ENCODE assay signal across 17 cellular contexts in genomic region chr9:120544441-120544840, GRCh38. TPM values are rescaled to one million over a fixed set of nuclear protein-coding genes. Genes with fewer than 3 reads are reported as not detected.
DNase-seq lines count a peak whose midpoint lies in the region; ATAC-seq and TF ChIP-seq lines count a peak whose summit lies in the region.
"Had no signal": no experiment of that assay in that cellular context is flagged by ENCODE, and none has a peak within 500 bp of the region (broad histone marks: within the 10 kb centered on the region; RNA-seq: fewer than 3 reads in every experiment).

No MANE protein-coding gene starts in this region.

- H3K36me3 Mint-ChIP-seq in brain, result peaks cover 73% of the 10 kb centered on the region

- no peak overlapping the region for H3K27ac ChIP-seq in gastroesophageal sphincter
- no peak overlapping the region for H3K27ac ChIP-seq in stomach
- H3K27ac ChIP-seq in SJCRH30, result no peak overlapping the region
- H3K27ac ChIP-seq: HL-60 had no signal

- WGBS in gastroesophageal sphincter (ENCODE audit: low coverage in 1 of 2), 2 donors, result no CpG with 5 or more reads among the region's 1 CpG
- WGBS in stomach, 5 donors, result 73 to 100% (median 95%) methylated on average over 1 of the region's 1 CpG

- peaks cover 10% of the 10 kb centered on the region for H3K4me1 Mint-ChIP-seq in brain
- H3K4me1 Mint-ChIP-seq: CD14-positive monocyte had no signal

- H3K27me3 ChIP-seq in gastroesophageal sphincter, result no peaks in the 10 kb centered on the region
- no peaks in the 10 kb centered on the region for H3K27me3 ChIP-seq in stomach
- no peaks in the 10 kb centered on the region for H3K27me3 ChIP-seq in SJCRH30

- TF ChIP-seq POLR2A in gastroesophageal sphincter (IDR thresholded peaks at IDR 0.05) (no peak), stomach (IDR thresholded peaks at IDR 0.05) (no peak)

- no peaks in the 10 kb centered on the region for H3K27me3 Mint-ChIP-seq in brain

- ATAC-seq in gastroesophageal sphincter (peak; percentile 50), sciatic nerve (peak; percentile 74), HG03520 (IDR thresholded peaks at IDR 0.05; ENCODE audit: unreplicated experiment) (no peak)
- ATAC-seq: CD8-positive, alpha-beta T cell had no signal

- no peaks in the 10 kb centered on the region for H3K9me3 Mint-ChIP-seq in brain
- H3K9me3 Mint-ChIP-seq: CD14-positive monocyte; CD8-positive, alpha-beta T cell; H9 had no signal

- peaks cover 0 to 99% of the 10 kb centered on the region in 2 donors for H3K36me3 ChIP-seq in gastroesophageal sphincter
- H3K36me3 ChIP-seq in stomach, result peaks cover 27 to 100% (median 94%) of the 10 kb centered on the region in 4 donors
- peaks cover 86% of the 10 kb centered on the region for H3K36me3 ChIP-seq in SJCRH30

- TF ChIP-seq CTCF in brain (conservative IDR thresholded peaks at IDR 0.05) (no peak), gastroesophageal sphincter (IDR thresholded peaks at IDR 0.05) (no peak), stomach (IDR thresholded peaks at IDR 0.05) (no peak)

- no peak overlapping the region for H3K4me3 Mint-ChIP-seq in brain
- H3K4me3 Mint-ChIP-seq: CD14-positive monocyte; CD8-positive, alpha-beta T cell; H9 had no signal

- H3K9me3 ChIP-seq in gastroesophageal sphincter (no peaks in the 10 kb centered on the region), stomach (no peaks in the 10 kb centered on the region), SJCRH30 (replicated peaks) (no peaks in the 10 kb centered on the region)

- H3K4me1 ChIP-seq in gastroesophageal sphincter, result no peaks in the 10 kb centered on the region
- H3K4me1 ChIP-seq in stomach, result no peaks in the 10 kb centered on the region
- H3K4me1 ChIP-seq in SJCRH30, result no peaks in the 10 kb centered on the region

- DNase-seq in AG20443 (ENCODE audit: low spot score) (peak; percentile 38), sciatic nerve (ENCODE audit: low spot score) (no peak), RKO (ENCODE audit: low spot score) (no peak), stomach (no peak), SJCRH30 (no peak)
- DNase-seq: CD8-positive, alpha-beta T cell; COR-L47; DMS153; DMS79 treated with DMSO at 0.1 percent for 48 hours; EL; GOT3; H9 had no signal

- TF ChIP-seq EP300 in gastroesophageal sphincter (IDR thresholded peaks at IDR 0.05), result no peak
- TF ChIP-seq EP300 in stomach (IDR thresholded peaks at IDR 0.05), result no peak

- H3K4me3 ChIP-seq in gastroesophageal sphincter (no peak overlapping the region), stomach (no peak overlapping the region), SJCRH30 (no peak overlapping the region)

- H3K27ac Mint-ChIP-seq in brain, result peak overlapping the region in 3 of 5 experiments; percentile 13 to 50 (median 14)
- H3K27ac Mint-ChIP-seq: CD8-positive, alpha-beta T cell; H9 had no signal

- intact Hi-C loops in sciatic nerve (cut with DNase I), result no loop called here
- intact Hi-C loops in stomach (cut with DNase I; ENCODE audit: low total_unique reads), result no loop called here

RNA-seq across cellular contexts. Expression of gene CDK5RAP2, which starts 35.5 kb away (rescaled TPM):
- polyA plus RNA-seq in brain (ENCODE audit: insufficient read depth, low read depth, low replicate concordance) (74.1 TPM), stomach (10 to 100 TPM; 24.7 to 25.3 (median 25.2) TPM)
- total RNA-seq in gastroesophageal sphincter (10 to 100 TPM; 41.6 to 77.2 (median 43.2) TPM), sciatic nerve (80.6 TPM), stomach (100 to 1,000 TPM in 2 of 5 donors, 10 to 100 TPM in 3; 30.3 to 438 (median 59.7) TPM)
- total RNA-seq in SJCRH30 (2014; rRNA removed; shearing (Covaris generic)), result 65.7 and 75.9 TPM in 2 replicates
